ENCODE assay signal across 9 cellular contexts in genomic region chr1:206506405-206506802, GRCh38. TPM values are rescaled to one million over a fixed set of nuclear protein-coding genes. Genes with fewer than 3 reads are reported as not detected.
DNase-seq lines count a peak whose midpoint lies in the region; ATAC-seq, FAIRE-seq and TF ChIP-seq lines count a peak whose summit lies in the region.
"Had no signal": no experiment of that assay in that cellular context is flagged by ENCODE, and none has a peak within 500 bp of the region (broad histone marks: within the 10 kb centered on the region; RNA-seq: fewer than 3 reads in every experiment).

No MANE protein-coding gene starts in this region.

- H3K4me3 ChIP-seq in CD8-positive, alpha-beta T cell (ENCODE audit: low read depth, low read length), result peak overlapping the region; percentile 58
- H3K4me3 ChIP-seq in H1 (ENCODE audit: extremely low read depth in 1 of 4, insufficient read depth in 2 of 4, low read depth in 3 of 4, low read length in 4 of 4), result peak overlapping the region; percentile 37 to 71 (median 64); a peak in 7 of 8 replicates

- no peak overlapping the region for H3K27ac Mint-ChIP-seq in CD8-positive, alpha-beta T cell
- H3K27ac Mint-ChIP-seq in IgD-negative memory B cell (peak overlapping the region in 1 of 3 donors; percentile 71), osteocyte (ENCODE audit: unreplicated experiment) (no peak overlapping the region)

- H3K9me3 Mint-ChIP-seq in CD8-positive, alpha-beta T cell, result no peaks in the 10 kb centered on the region
- H3K9me3 Mint-ChIP-seq in IgD-negative memory B cell, result no peaks in the 10 kb centered on the region
- H3K9me3 Mint-ChIP-seq in osteocyte (ENCODE audit: unreplicated experiment), result no peaks in the 10 kb centered on the region

- H3K79me1 ChIP-seq in H1 (ENCODE audit: low read depth, low read length), result no peaks in the 10 kb centered on the region

- no peak for TF ChIP-seq EP300 in H1 (IDR thresholded peaks at IDR 0.05; ENCODE audit: borderline replicate concordance in 1 of 2, low read depth in 2 of 2, low read length in 2 of 2)

- intact Hi-C loops in CD8-positive, alpha-beta T cell (cut with DNase I, micrococcal nuclease), result loop anchor here in 1 of 2 experiments (5.0 kb wide), 2 partner anchors 39 to 51 kb away; no protein-coding TSS in a partner anchor

- H3K4me3 Mint-ChIP-seq in CD8-positive, alpha-beta T cell, result peak overlapping the region; percentile 84
- peak overlapping the region; percentile 82 to 94 (median 88) for H3K4me3 Mint-ChIP-seq in IgD-negative memory B cell
- H3K4me3 Mint-ChIP-seq in osteocyte (ENCODE audit: unreplicated experiment), result peak overlapping the region; percentile 59

- no peak overlapping the region for H3K18ac ChIP-seq in H1 (ENCODE audit: extremely low read depth, low read length)

- no peak overlapping the region for H3K27ac ChIP-seq in CD8-positive, alpha-beta T cell (ENCODE audit: low read depth, low read length)
- no peak overlapping the region for H3K27ac ChIP-seq in H1 (ENCODE audit: low read depth, low read length)

- H3K14ac ChIP-seq in H1 (ENCODE audit: insufficient read length), result no peak overlapping the region

- POLR2A ChIA-PET in CD8-positive, alpha-beta T cell (lab: Charles Lee), result interaction anchor here (0.9 to 1.9 kb wide), 9 partner anchors 8 to 69 kb away, joined by 3 to 8 read pairs (median 4); partner anchors contain the start of gene IKBKE
- POLR2A ChIA-PET in H1 (lab: Charles Lee; ENCODE audit: partially characterized antibody), result interaction anchor here (0.8 to 3.3 kb wide), 12 partner anchors 8 to 79 kb away, joined by 3 to 23 read pairs (median 5); no protein-coding TSS in a partner anchor

- no peak for TF ChIP-seq POLR2A in H1 (IDR thresholded peaks at IDR 0.05; ENCODE audit: control extremely low read depth in 1 of 2, low read depth in 2 of 2, low read length in 2 of 2)

- H4K91ac ChIP-seq in H1 (replicated peaks; ENCODE audit: insufficient read length, low read length), result no peak overlapping the region

- no peak for TF ChIP-seq CTCF in CD8-positive, alpha-beta T cell (IDR thresholded peaks at IDR 0.05)
- TF ChIP-seq CTCF in H1 (IDR thresholded peaks at IDR 0.05; ENCODE audit: control extremely low read depth in 1 of 3, insufficient read depth in 1 of 3, low read depth in 1 of 3, low read length in 3 of 3) (no peak), osteocyte (IDR thresholded peaks at IDR 0.05) (no peak)

- peaks cover 46% of the 10 kb centered on the region for H3K4me1 Mint-ChIP-seq in CD8-positive, alpha-beta T cell (ENCODE audit: low read depth)
- H3K4me1 Mint-ChIP-seq in IgD-negative memory B cell (peaks cover 3 to 27% (median 13%) of the 10 kb centered on the region in 3 donors), osteocyte (ENCODE audit: unreplicated experiment) (peaks cover 22% of the 10 kb centered on the region)

- no peak overlapping the region for H2AFZ ChIP-seq in H1 (ENCODE audit: low read length)

- no peaks in the 10 kb centered on the region for H3K36me3 ChIP-seq in CD8-positive, alpha-beta T cell (ENCODE audit: insufficient read depth, low read length)
- H3K36me3 ChIP-seq in H1 (ENCODE audit: control insufficient read depth in 2 of 4, insufficient read depth in 4 of 4, low read length in 3 of 4), result no peaks in the 10 kb centered on the region

- H3K36me3 Mint-ChIP-seq in CD8-positive, alpha-beta T cell, result no peaks in the 10 kb centered on the region
- no peaks in the 10 kb centered on the region for H3K36me3 Mint-ChIP-seq in IgD-negative memory B cell
- no peaks in the 10 kb centered on the region for H3K36me3 Mint-ChIP-seq in osteocyte (ENCODE audit: unreplicated experiment)

- H3K4me1 ChIP-seq in CD8-positive, alpha-beta T cell (ENCODE audit: insufficient read depth, low read length), result peaks cover 9% of the 10 kb centered on the region
- H3K4me1 ChIP-seq in H1 (replicated peaks in 1 of 4; ENCODE audit: control insufficient read depth in 3 of 4, insufficient read depth in 4 of 4, low read length in 3 of 4), result peaks cover 0 to 6% (median 2%) of the 10 kb centered on the region in 4 experiments; a peak in 5 of 7 replicates

- peaks cover 9% of the 10 kb centered on the region; the same call in 1 of the 2 replicates for H3K23me2 ChIP-seq in H1 (ENCODE audit: low read depth, low read length)

- H2AK5ac ChIP-seq in H1 (ENCODE audit: low read depth, low read length), result no peak overlapping the region

- peaks cover 22% of the 10 kb centered on the region for H3K27me3 Mint-ChIP-seq in CD8-positive, alpha-beta T cell (ENCODE audit: low read depth)
- peaks cover 13% of the 10 kb centered on the region for H3K27me3 Mint-ChIP-seq in IgD-negative memory B cell
- H3K27me3 Mint-ChIP-seq in osteocyte (ENCODE audit: unreplicated experiment), result peaks cover 52% of the 10 kb centered on the region

- H3K9me3 ChIP-seq in CD8-positive, alpha-beta T cell (ENCODE audit: low read length), result no peaks in the 10 kb centered on the region
- no peaks in the 10 kb centered on the region for H3K9me3 ChIP-seq in H1 (ENCODE audit: insufficient read depth in 2 of 2, low read depth in 1 of 2, low read length in 1 of 2)

- H3K23ac ChIP-seq in H1 (ENCODE audit: insufficient read length), result no peak overlapping the region

- 76% methylated on average over 6 of the region's 8 CpGs; no CpG with 5 or more reads in 1 of the 2 experiments for WGBS in H1 (ENCODE audit: extremely low coverage in 1 of 2, insufficient coverage in 1 of 2, insufficient read length in 1 of 2, insufficient replicate concordance in 2 of 2, low coverage in 1 of 2, low lambda C conversion rate in 2 of 2, missing lambda C conversion rate in 1 of 2), 2 experiments

- H3K79me2 ChIP-seq in H1 (ENCODE audit: control insufficient read depth in 1 of 2, insufficient read depth in 2 of 2, low read length in 2 of 2), result no peaks in the 10 kb centered on the region

- H3K27me3 ChIP-seq in CD8-positive, alpha-beta T cell (ENCODE audit: insufficient read depth, low read length), result no peaks in the 10 kb centered on the region
- peaks cover 17 to 49% (median 47%) of the 10 kb centered on the region in 4 experiments for H3K27me3 ChIP-seq in H1 (replicated peaks in 1 of 4; ENCODE audit: control insufficient read depth in 3 of 4, extremely low read depth in 1 of 4, insufficient read depth in 3 of 4, low read length in 3 of 4)

- H2BK20ac ChIP-seq in H1 (ENCODE audit: low read length), result no peak overlapping the region

- H3K4ac ChIP-seq in H1 (replicated peaks; ENCODE audit: insufficient read length, low read depth, low read length), result no peak overlapping the region

- H2BK5ac ChIP-seq in H1 (ENCODE audit: low read depth, low read length), result no peak overlapping the region

- no peak for ATAC-seq in CD8-positive, alpha-beta T cell
- ATAC-seq in GM18519 (IDR thresholded peaks at IDR 0.05; ENCODE audit: low FRiP score, unreplicated experiment), result no peak

- FAIRE-seq in H1 (lab: Jason Lieb, UNC), result no peak

- H2BK120ac ChIP-seq in H1 (replicated peaks; ENCODE audit: low read depth, low read length), result no peak overlapping the region

- no peak overlapping the region for H4K5ac ChIP-seq in H1 (ENCODE audit: insufficient read length, low read depth, low read length)

- peak overlapping the region; percentile 75; the same call in 1 of the 2 replicates for H4K8ac ChIP-seq in H1 (ENCODE audit: extremely low read depth, insufficient read depth, low read length)

- no peak overlapping the region for H2BK15ac ChIP-seq in H1 (ENCODE audit: low read length)

- no peak for TF ChIP-seq RAD21 in H1 (IDR thresholded peaks at IDR 0.05 in 1 of 2, conservative IDR thresholded peaks at IDR 0.05 in 1 of 2; ENCODE audit: low read depth in 2 of 2, low read length in 2 of 2)

- H3K4me2 ChIP-seq in H1 (ENCODE audit: insufficient read depth in 1 of 2, low read depth in 2 of 2, low read length in 2 of 2), result peak overlapping the region; percentile 39 to 98

- no peak overlapping the region for H2BK12ac ChIP-seq in H1 (ENCODE audit: low read depth, low read length)

- no peak overlapping the region for H3K56ac ChIP-seq in H1 (replicated peaks; ENCODE audit: insufficient read length, low read depth, low read length)

- peaks cover 0 to 5% of the 10 kb centered on the region in 2 experiments for H4K20me1 ChIP-seq in H1 (replicated peaks in 1 of 2; ENCODE audit: control insufficient read depth in 1 of 2, insufficient read depth in 2 of 2, low read length in 2 of 2)

- no peak overlapping the region; a peak in 1 of 7 replicates for H3K9ac ChIP-seq in H1 (replicated peaks in 1 of 4; ENCODE audit: extremely low read depth in 1 of 4, low read depth in 3 of 4, low read length in 3 of 4)

- DNase-seq in CD8-positive, alpha-beta T cell, result no peak
- no peak for DNase-seq in H1 (ENCODE audit: low read depth in 1 of 2, low spot score in 2 of 2)
- no peak for DNase-seq in osteocyte (ENCODE audit: extremely low spot score, unreplicated experiment)
- no peak for DNase-seq in NCI-H1092 (lab: John Stamatoyannopoulos, UW)
- no peak for DNase-seq in SW480 (ENCODE audit: low spot score)
- no peak for DNase-seq in activated gamma-delta T cell (lab: John Stamatoyannopoulos, UW)
- DNase-seq: NCI-H2081 had no signal

- CTCF ChIA-PET in CD8-positive, alpha-beta T cell (lab: Charles Lee), result interaction anchor here (0.6 to 2.3 kb wide), 12 partner anchors 9 to 158 kb away, joined by 3 to 10 read pairs (median 5); no protein-coding TSS in a partner anchor
- CTCF ChIA-PET in H1 (lab: Charles Lee; ENCODE audit: partially characterized antibody), result interaction anchor here (0.8 to 13.3 kb wide), 29 partner anchors 8 to 216 kb away, joined by 3 to 167 read pairs (median 6); partner anchors contain the start of gene IKBKE

RNA-seq across cellular contexts. Expression of gene RASSF5, which starts 0.9 kb away (rescaled TPM):
- total RNA-seq in CD8-positive, alpha-beta T cell, result 100 to 1,000 TPM; 209 to 213 TPM
- 130 TPM for polyA plus RNA-seq in IgD-negative memory B cell
- 1.8 and 2.3 TPM in 2 replicates for total RNA-seq in H1 (2021; fragmentation: NEBNext Ultra II Directional; extraction: Animal tissue kit (Norgen Biotek cat#: 25700))
- 0.82 and 1.2 TPM in 2 replicates for polyA plus RNA-seq in H1 (2011; rRNA removed)
- polyA plus RNA-seq in H1 (2011; cell fraction: cytosol; rRNA removed), result 1.00 TPM
- polyA plus RNA-seq in H1 (2011; cell fraction: nucleus; rRNA removed), result 3.0 TPM
- polyA plus RNA-seq in H1 (2012, experiment 1 of 2), result 0.83 to 1.0 TPM (median 1.0 TPM) in 4 replicates
- polyA plus RNA-seq in H1 (2012, experiment 2 of 2), result 0.83 TPM
- 1.3 TPM for polyA plus RNA-seq in H1 (2013, experiment 1 of 2)
- polyA plus RNA-seq in H1 (2013, experiment 2 of 2), result 1.7 TPM
- 0.95 and 2.3 TPM in 2 replicates for polyA minus RNA-seq in H1 (2011; rRNA and poly(A)+ RNA removed)
- polyA minus RNA-seq in H1 (2011; cell fraction: cytosol; rRNA and poly(A)+ RNA removed), result 2.6 TPM
- polyA minus RNA-seq in H1 (2011; cell fraction: nucleus; rRNA and poly(A)+ RNA removed), result 2.4 TPM
- 0.34 TPM in 1 of 2 replicates, not detected in the other for total RNA-seq in osteocyte

RNA-seq across cellular contexts. Expression of gene IKBKE, which starts 36.1 kb away (rescaled TPM):
- 10 to 100 TPM; 24.6 to 25.2 TPM for total RNA-seq in CD8-positive, alpha-beta T cell
- polyA plus RNA-seq in IgD-negative memory B cell (28.4 TPM), H1 (2011; rRNA removed) (9.1 and 12.0 TPM in 2 replicates)
- total RNA-seq in H1 (2021; fragmentation: NEBNext Ultra II Directional; extraction: Animal tissue kit (Norgen Biotek cat#: 25700)), result 8.6 and 9.8 TPM in 2 replicates
- polyA plus RNA-seq in H1 (2011; cell fraction: cytosol; rRNA removed), result 9.0 TPM
- 24.8 TPM for polyA plus RNA-seq in H1 (2011; cell fraction: nucleus; rRNA removed)
- 7.5 to 13.1 TPM (median 12.1 TPM) in 4 replicates for polyA plus RNA-seq in H1 (2012, experiment 1 of 2)
- 7.7 TPM for polyA plus RNA-seq in H1 (2012, experiment 2 of 2)
- polyA plus RNA-seq in H1 (2013, experiment 1 of 2), result 4.2 TPM
- polyA plus RNA-seq in H1 (2013, experiment 2 of 2), result 3.9 TPM
- polyA minus RNA-seq in H1 (2011; rRNA and poly(A)+ RNA removed), result 13.0 and 19.8 TPM in 2 replicates
- 5.9 TPM for polyA minus RNA-seq in H1 (2011; cell fraction: cytosol; rRNA and poly(A)+ RNA removed)
- polyA minus RNA-seq in H1 (2011; cell fraction: nucleus; rRNA and poly(A)+ RNA removed), result 15.1 TPM
- total RNA-seq in osteocyte, result 7.5 and 8.5 TPM in 2 replicates

Comparison
In these comparisons a context has a peak if more than half of its experiments do, and no peak if none do; other contexts are left out.
1. RNA of gene RASSF5, which starts 0.9 kb away (total RNA-seq): 209 to 213 TPM in CD8-positive, alpha-beta T cell; 1.8 to 2.3 TPM in H1 and 0.34 TPM in osteocyte; every median in the first group is over 10 times any median in the second.
2. Peak in every context shown above with its lines, with median percentiles within 50 percentile points of each other: H3K4me3 Mint-ChIP-seq.